2 cellular contexts compared by ENCODE assay signal in genomic region chr17:81666092-81666341, GRCh38.
TF ChIP-seq lines count a peak whose summit lies in the region.

No MANE protein-coding gene starts in this region.

TF ChIP-seq in SK-N-SH, 30 proteins besides CTCF, POLR2A, EP300 and RAD21:
- TF ChIP-seq MXI1 (IDR thresholded peaks at IDR 0.05; ENCODE audit: low read depth, low read length): peak; percentile 7; the same call in 1 of the 2 replicates
- TF ChIP-seq GATA2 (CRISPR knock-in tag; IDR thresholded peaks at IDR 0.05): no peak
TF ChIP-seq in SK-N-SH: peak in this region for 1.

TF ChIP-seq in neural cell, 6 proteins besides CTCF, POLR2A, EP300 and RAD21:
- TF ChIP-seq REST (IDR thresholded peaks at IDR 0.05; ENCODE audit: borderline replicate concordance) (no peak), MXI1 (conservative IDR thresholded peaks at IDR 0.05; ENCODE audit: poor library complexity, severe bottlenecking) (no peak), POLR2AphosphoS5 (IDR thresholded peaks at IDR 0.05) (no peak), TAF1 (IDR thresholded peaks at IDR 0.05; ENCODE audit: low read depth) (no peak), EZH2 (IDR thresholded peaks at IDR 0.05; ENCODE audit: borderline replicate concordance, insufficient read depth, low read length, poor library complexity, severe bottlenecking) (no peak), SMC3 (conservative IDR thresholded peaks at IDR 0.05; ENCODE audit: poor library complexity) (no peak)
TF ChIP-seq in neural cell: peak in this region for 0.
